In the genomic region with DNA sequence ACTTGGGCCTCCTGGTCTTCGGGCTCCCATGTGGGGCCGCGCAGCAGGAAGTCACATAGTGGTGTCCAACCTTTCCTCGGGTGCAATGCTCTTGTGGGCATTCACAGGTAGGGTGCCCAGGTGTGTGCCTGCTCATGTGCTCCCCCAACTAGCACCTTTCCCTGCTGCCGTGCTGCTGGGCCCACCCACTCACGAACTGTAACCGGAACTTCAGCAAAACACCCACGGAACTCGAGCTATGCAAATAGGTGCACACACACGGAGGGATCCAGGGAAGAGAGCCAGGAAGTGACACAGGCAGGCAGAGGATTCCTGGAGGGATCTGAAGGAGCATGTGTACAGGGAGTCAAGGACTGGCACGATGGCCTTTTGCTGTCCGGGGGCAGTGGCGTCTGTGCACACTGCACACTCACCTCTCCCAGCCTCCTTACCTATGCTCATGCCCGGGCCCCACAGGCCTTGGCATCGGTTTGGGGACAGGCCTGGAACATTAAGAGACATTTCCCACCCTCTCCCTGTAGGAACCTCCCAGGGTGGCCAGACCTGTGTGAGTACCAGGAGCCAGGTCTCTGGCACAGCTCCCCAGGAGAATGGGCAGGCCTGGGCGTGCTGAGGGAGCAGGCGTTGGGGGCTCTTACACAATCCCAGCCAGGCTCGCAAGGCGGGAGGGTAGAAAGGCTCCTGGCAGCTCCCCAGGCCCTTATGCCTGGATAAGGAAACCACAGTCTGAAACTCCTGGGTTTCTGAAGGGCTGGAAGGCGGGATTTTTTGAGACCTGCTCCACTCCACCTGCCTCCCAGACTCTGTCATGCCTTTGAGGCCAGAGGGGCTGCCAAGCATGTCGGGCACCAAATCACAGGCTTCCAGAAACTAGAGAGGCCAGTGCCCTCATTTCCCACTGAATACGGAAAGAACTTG, we compare ENCODE assay signal across 11 cellular contexts. TPM values are rescaled to one million over a fixed set of nuclear protein-coding genes. Genes with fewer than 3 reads are reported as not detected.
DNase-seq lines count a peak whose midpoint lies in the region; ATAC-seq, FAIRE-seq and TF ChIP-seq lines count a peak whose summit lies in the region.
"Had no signal": no experiment of that assay in that cellular context is flagged by ENCODE, and none has a peak within 500 bp of the region (broad histone marks: within the 10 kb centered on the region; RNA-seq: fewer than 3 reads in every experiment).

No MANE protein-coding gene starts in this region.

- no peak for ATAC-seq in HG02642 (IDR thresholded peaks at IDR 0.05; ENCODE audit: poor library complexity, unreplicated experiment)

- DNase-seq in GM12891 (ENCODE audit: insufficient read length, low spot score) (no peak), NCI-H446 treated with DMSO at 0.1 percent for 48 hours (lab: John Stamatoyannopoulos, UW) (peak; percentile 76), esophagus muscularis mucosa (ENCODE audit: extremely low spot score) (no peak), occipital lobe (lab: John Stamatoyannopoulos, UW) (peak; percentile 48), transverse colon (no peak), D341Med (ENCODE audit: low spot score) (no peak)
- no peak for DNase-seq in stimulated activated CD4-positive, alpha-beta T cell treated with anti-CD3 and anti-CD28 coated beads, Interleukin-4, amount 100 ng/mL, for 4 hours
- DNase-seq: activated CD4-positive, alpha-beta T cell treated with anti-CD3 and anti-CD28 coated beads for 4 hours; EL; NCI-H1092 treated with DMSO at 0.1 percent for 48 hours had no signal

- in situ Hi-C loops in transverse colon (cut with MboI; ENCODE audit: low pct_ligation_motif_present in 1 of 4, low pct_unique_long_range_greater_than_20kb in 1 of 4, low sequenced_read_pairs in 3 of 4), result loop anchor here in 1 of 4 donors (25.0 kb wide), 1 partner anchor 189 kb away; no protein-coding TSS in a partner anchor

- TF ChIP-seq CTCF in esophagus muscularis mucosa (IDR thresholded peaks at IDR 0.05) (no peak), transverse colon (IDR thresholded peaks at IDR 0.05) (no peak)

- TF ChIP-seq POLR2A in GM12891 (IDR thresholded peaks at IDR 0.05; ENCODE audit: low read depth, low read length) (no peak), esophagus muscularis mucosa (IDR thresholded peaks at IDR 0.05; ENCODE audit: low read depth) (no peak), transverse colon (IDR thresholded peaks at IDR 0.05) (no peak)

- H3K4me1 ChIP-seq in esophagus muscularis mucosa (peaks cover 25 to 67% (median 53%) of the 10 kb centered on the region in 4 donors), transverse colon (peaks cover 6 to 14% (median 11%) of the 10 kb centered on the region in 4 donors)

- TF ChIP-seq EP300 in esophagus muscularis mucosa (IDR thresholded peaks at IDR 0.05), result no peak
- TF ChIP-seq EP300 in transverse colon (IDR thresholded peaks at IDR 0.05; ENCODE audit: low read depth), result no peak

- no peak overlapping the region for H3K4me3 ChIP-seq in esophagus muscularis mucosa
- no peak overlapping the region for H3K4me3 ChIP-seq in transverse colon

- no peaks in the 10 kb centered on the region for H3K36me3 ChIP-seq in esophagus muscularis mucosa
- H3K36me3 ChIP-seq in transverse colon, result no peaks in the 10 kb centered on the region

- 59% methylated on average over 21 of the region's 22 CpGs for WGBS in esophagus muscularis mucosa
- WGBS in transverse colon (ENCODE audit: low coverage in 1 of 2), 2 donors, result 73% methylated on average over 19 of the region's 22 CpGs; no CpG with 5 or more reads in 1 of the 2 donors

- H3K27ac ChIP-seq in esophagus muscularis mucosa (replicated peaks in 1 of 4), result peak overlapping the region; percentile 53 to 74 (median 68)
- H3K27ac ChIP-seq in transverse colon, result peak overlapping the region in 1 of 4 donors; percentile 23

- H3K27me3 ChIP-seq in esophagus muscularis mucosa (no peaks in the 10 kb centered on the region), transverse colon (no peaks in the 10 kb centered on the region)

- intact Hi-C loops in esophagus muscularis mucosa (cut with DNase I) (no loop called here), transverse colon (cut with DNase I; ENCODE audit: low total_unique reads) (no loop called here)

- FAIRE-seq in GM12891 (lab: Jason Lieb, UNC), result no peak

- no peaks in the 10 kb centered on the region for H3K9me3 ChIP-seq in esophagus muscularis mucosa
- no peaks in the 10 kb centered on the region for H3K9me3 ChIP-seq in transverse colon

TF ChIP-seq in GM12891, 5 proteins besides CTCF, POLR2A, EP300 and RAD21:
- TF ChIP-seq POU2F2 (IDR thresholded peaks at IDR 0.05; ENCODE audit: low read depth, low read length), result peak; percentile 80; the same call in 1 of the 2 replicates
- TF ChIP-seq SPI1 (IDR thresholded peaks at IDR 0.05; ENCODE audit: low read depth, low read length), result no peak

RNA-seq across cellular contexts. Expression of a gene that starts 6.6 kb away (rescaled TPM):
- polyA plus RNA-seq in GM12891 (2012; ENCODE audit: low read depth, missing spikeins), result 1,598 TPM
- total RNA-seq in esophagus muscularis mucosa (100 to 1,000 TPM; 571 to 894 (median 806) TPM), occipital lobe (647 TPM), transverse colon (1,000 to 10,000 TPM in 1 of 4 donors, 100 to 1,000 TPM in 3; 478 to 1,487 (median 685) TPM)

Comparison
In these comparisons a context has a peak if more than half of its experiments do, and no peak if none do; other contexts are left out.
1. DNase-seq: peak in NCI-H446 treated with DMSO at 0.1 percent for 48 hours (single experiment) and occipital lobe (single experiment); none in GM12891 (single experiment), esophagus muscularis mucosa (single experiment), transverse colon (single experiment), stimulated activated CD4-positive, alpha-beta T cell treated with anti-CD3 and anti-CD28 coated beads, Interleukin-4, amount 100 ng/mL, for 4 hours (0 of 2) and D341Med (single experiment).